ENCODE assay signal across 8 cellular contexts in the genomic region with DNA sequence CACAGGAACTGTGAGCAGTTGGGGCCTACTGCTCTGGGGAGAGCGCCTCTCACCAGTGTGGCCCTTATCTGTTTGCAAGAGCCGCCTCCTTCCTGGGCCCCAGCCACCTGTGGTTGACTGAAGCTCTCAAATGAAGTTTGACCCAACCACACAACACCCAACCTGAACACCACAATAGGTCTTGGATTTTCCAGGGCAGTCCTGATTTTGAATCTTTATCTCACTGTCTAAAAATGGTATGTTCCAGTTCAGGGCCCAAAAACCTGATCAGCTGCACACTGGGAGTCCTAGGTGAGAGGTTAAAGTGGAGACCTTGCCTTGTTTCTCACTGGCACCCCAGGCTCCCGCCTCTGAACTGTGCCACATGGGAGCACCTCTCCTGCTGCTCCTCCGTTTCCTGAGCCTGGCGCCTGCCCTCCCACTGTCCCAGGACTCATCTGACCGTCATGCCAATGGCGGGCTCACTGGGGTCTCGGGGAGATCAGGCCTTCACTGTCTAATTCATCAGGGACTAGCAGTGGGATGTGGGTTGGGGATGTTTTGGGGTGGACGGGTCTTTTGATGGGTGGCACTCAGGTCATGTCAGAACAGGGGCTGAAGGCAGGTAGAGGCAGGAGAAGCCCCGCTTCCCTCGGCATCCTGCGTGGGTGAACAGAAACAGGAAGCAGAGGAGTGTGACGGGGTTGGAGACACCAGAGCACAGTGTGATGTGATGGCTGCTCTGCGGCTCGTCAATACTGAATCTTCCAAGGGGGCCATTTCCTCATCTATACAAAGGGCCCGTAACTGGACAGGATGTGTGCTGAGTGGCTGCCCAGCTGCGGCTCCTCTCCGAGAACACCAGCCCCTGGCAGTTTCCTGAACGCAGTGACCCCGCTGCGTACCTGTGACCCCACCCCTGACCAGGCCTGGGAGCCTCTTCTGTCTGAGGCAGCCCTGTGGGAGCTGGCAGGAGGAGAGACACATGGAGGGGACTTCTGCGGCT. TPM values are rescaled to one million over a fixed set of nuclear protein-coding genes. Genes with fewer than 3 reads are reported as not detected.
DNase-seq lines count a peak whose midpoint lies in the region; ATAC-seq and TF ChIP-seq lines count a peak whose summit lies in the region.

No MANE protein-coding gene starts in this region.

- peak; percentile 72 for ATAC-seq in GM19397 (IDR thresholded peaks at IDR 0.05; ENCODE audit: unreplicated experiment)
- ATAC-seq in HG03469 (IDR thresholded peaks at IDR 0.05; ENCODE audit: unreplicated experiment): peak; percentile 75
- ATAC-seq in GM23338: no peak

- no peaks in the 10 kb centered on the region for H3K27me3 ChIP-seq in GM23338 (ENCODE audit: insufficient read depth)
- H3K27me3 ChIP-seq in suprapubic skin: no peaks in the 10 kb centered on the region

- TF ChIP-seq POLR2A in suprapubic skin (IDR thresholded peaks at IDR 0.05): no peak

- peak; percentile 36 to 43 for DNase-seq in activated T-helper 1 cell treated with anti-CD3 and anti-CD28 coated beads, Interleukin-2, amount 50 U/mL, for 16 hours (ENCODE audit: low read depth in 1 of 2, low spot score in 1 of 2)
- peak in 3 of 4 experiments; percentile 8 to 57 (median 19) for DNase-seq in stimulated activated CD4-positive, alpha-beta T cell treated with anti-CD3 and anti-CD28 coated beads, Interleukin-1b, Interleukin-23, amount 100 ng/mL, for 24 hours (ENCODE audit: low read depth in 4 of 4, low spot score in 1 of 4)
- DNase-seq in inferior parietal cortex (ENCODE audit: extremely low spot score) (no peak), GM23338 (ENCODE audit: low spot score) (no peak), suprapubic skin (ENCODE audit: low spot score in 2 of 2) (no peak), AML-193 (lab: John Stamatoyannopoulos, UW) (no peak)

- 0 out of 2 replicates have a peak, but pooled peaks cover 4% of the 10 kb centered on the region for H3K9me2 ChIP-seq in GM23338 (ENCODE audit: insufficient read depth)

- H4K20me1 ChIP-seq in GM23338 (replicated peaks; ENCODE audit: insufficient read depth): no peaks in the 10 kb centered on the region

- TF ChIP-seq EP300 in suprapubic skin (IDR thresholded peaks at IDR 0.05): no peak

- H3K4me3 Mint-ChIP-seq in GM23338: no peak overlapping the region

- H3K36me3 ChIP-seq in GM23338 (ENCODE audit: insufficient read depth) (no peaks in the 10 kb centered on the region), suprapubic skin (no peaks in the 10 kb centered on the region)

- no peaks in the 10 kb centered on the region for H3K4me1 ChIP-seq in GM23338 (ENCODE audit: insufficient read depth)
- H3K4me1 ChIP-seq in suprapubic skin: peaks cover 4% of the 10 kb centered on the region

- WGBS in suprapubic skin: 82% methylated on average over 21 of the region's 22 CpGs

- no peaks in the 10 kb centered on the region for H3K9me3 ChIP-seq in suprapubic skin

- H3K27ac ChIP-seq in GM23338 (ENCODE audit: low read depth) (no peak overlapping the region), suprapubic skin (no peak overlapping the region)

- H2AFZ ChIP-seq in GM23338: no peak overlapping the region

- no peaks in the 10 kb centered on the region for H3K36me3 Mint-ChIP-seq in GM23338 (ENCODE audit: low read depth)

- H3K4me3 ChIP-seq in GM23338: no peak overlapping the region
- H3K4me3 ChIP-seq in suprapubic skin: no peak overlapping the region

- H3K4me1 Mint-ChIP-seq in GM23338: no peaks in the 10 kb centered on the region

- no peaks in the 10 kb centered on the region for H3K27me3 Mint-ChIP-seq in GM23338 (ENCODE audit: insufficient read depth, low read depth, poor library complexity)

- TF ChIP-seq CTCF in GM23338 (conservative IDR thresholded peaks at IDR 0.05; ENCODE audit: low read depth in 2 of 2) (no peak), suprapubic skin (IDR thresholded peaks at IDR 0.05) (no peak)

- no peak overlapping the region for H3K4me2 ChIP-seq in GM23338

- no peak overlapping the region for H3K27ac Mint-ChIP-seq in GM23338

- H3K9me3 Mint-ChIP-seq in GM23338: no peaks in the 10 kb centered on the region

- H3F3A ChIP-seq in GM23338 (replicated peaks; ENCODE audit: low read depth): no peaks in the 10 kb centered on the region

- H3K79me2 ChIP-seq in GM23338 (replicated peaks; ENCODE audit: insufficient read depth): no peaks in the 10 kb centered on the region

TF ChIP-seq in GM23338, 12 proteins besides CTCF, POLR2A, EP300 and RAD21:
- TF ChIP-seq ZNF331 (CRISPR knock-in tag; IDR thresholded peaks at IDR 0.05; ENCODE audit: low read depth) (no peak), CREB1 (CRISPR knock-in tag; IDR thresholded peaks at IDR 0.05; ENCODE audit: low read depth) (no peak), ZNF114 (CRISPR knock-in tag; IDR thresholded peaks at IDR 0.05) (no peak)

RNA-seq across cellular contexts. Expression of a gene that starts 59.6 kb away (rescaled TPM):
- 4.7 and 5.2 TPM in 2 replicates for total RNA-seq in GM23338 (2014; rRNA removed; shearing (Covaris generic))
- polyA plus RNA-seq in GM23338 (2016; fragmentation: Nextera tagmentation; extraction: Ambion mirVana): 0.31 and 0.37 TPM in 2 replicates
- total RNA-seq in suprapubic skin: 10 to 100 TPM; 31.0 to 39.0 (median 35.3) TPM

Comparison
In these comparisons a context has a peak if more than half of its experiments do, and no peak if none do; other contexts are left out.
1. DNase-seq: peak in activated T-helper 1 cell treated with anti-CD3 and anti-CD28 coated beads, Interleukin-2, amount 50 U/mL, for 16 hours (2 of 2) and stimulated activated CD4-positive, alpha-beta T cell treated with anti-CD3 and anti-CD28 coated beads, Interleukin-1b, Interleukin-23, amount 100 ng/mL, for 24 hours (3 of 4); none in inferior parietal cortex (single experiment), GM23338 (single experiment), suprapubic skin (0 of 2) and AML-193 (0 of 2).